16 cellular contexts compared by ENCODE assay signal in genomic region chr2:175152242-175152641, GRCh38. TPM values are rescaled to one million over a fixed set of nuclear protein-coding genes. Genes with fewer than 3 reads are reported as not detected.
A peak's percentile ranks its signal among the peaks of the same experiment; 100 is the strongest.
DNase-seq lines count a peak whose midpoint lies in the region; ATAC-seq and TF ChIP-seq lines count a peak whose summit lies in the region.
"Had no signal": no experiment of that assay in that cellular context is flagged by ENCODE, and none has a peak within 500 bp of the region (broad histone marks: within the 10 kb centered on the region; RNA-seq: fewer than 3 reads in every experiment).

No MANE protein-coding gene starts in this region.

- peak overlapping the region; percentile 25 for H3K27ac Mint-ChIP-seq in activated CD4-positive, alpha-beta T cell treated with anti-CD3 and anti-CD28 coated beads for 36 hours
- peak overlapping the region; percentile 44 to 65 for H3K27ac Mint-ChIP-seq in natural killer cell
- H3K27ac Mint-ChIP-seq: T-helper 17 cell had no signal

- peak; percentile 57 for ATAC-seq in activated CD4-positive, alpha-beta T cell treated with anti-CD3 and anti-CD28 coated beads for 36 hours
- ATAC-seq in GM21737 (IDR thresholded peaks at IDR 0.05; ENCODE audit: unreplicated experiment) (peak; percentile 71), HG03280 (IDR thresholded peaks at IDR 0.05; ENCODE audit: unreplicated experiment) (peak; percentile 86), natural killer cell (peak in 2 of 3 donors; percentile 33 to 47)
- ATAC-seq: T-helper 17 cell had no signal

- TF ChIP-seq CTCF in natural killer cell (IDR thresholded peaks at IDR 0.05): no peak

- no peak overlapping the region for H3K4me3 Mint-ChIP-seq in activated CD4-positive, alpha-beta T cell treated with anti-CD3 and anti-CD28 coated beads for 36 hours
- H3K4me3 Mint-ChIP-seq in natural killer cell: peak overlapping the region; percentile 35
- H3K4me3 Mint-ChIP-seq: T-helper 17 cell had no signal

- no peaks in the 10 kb centered on the region for H3K27me3 Mint-ChIP-seq in activated CD4-positive, alpha-beta T cell treated with anti-CD3 and anti-CD28 coated beads for 36 hours
- H3K27me3 Mint-ChIP-seq in natural killer cell (ENCODE audit: low read depth in 2 of 2): no peaks in the 10 kb centered on the region
- H3K27me3 Mint-ChIP-seq: T-helper 17 cell had no signal

- in situ Hi-C loops in G401 (cut with HindIII; ENCODE audit: low sequenced_read_pairs): no loop called here

- H3K4me1 Mint-ChIP-seq in activated CD4-positive, alpha-beta T cell treated with anti-CD3 and anti-CD28 coated beads for 36 hours: peaks cover 56% of the 10 kb centered on the region
- H3K4me1 Mint-ChIP-seq in natural killer cell: peaks cover 61 to 66% of the 10 kb centered on the region in 2 donors

- H3K9me3 Mint-ChIP-seq in activated CD4-positive, alpha-beta T cell treated with anti-CD3 and anti-CD28 coated beads for 36 hours (ENCODE audit: low read depth): no peaks in the 10 kb centered on the region
- H3K9me3 Mint-ChIP-seq in natural killer cell: no peaks in the 10 kb centered on the region

- intact Hi-C loops in activated CD4-positive, alpha-beta T cell treated with anti-CD3 and anti-CD28 coated beads for 36 hours (cut with DNase I, micrococcal nuclease): no loop called here
- intact Hi-C loops in natural killer cell (cut with micrococcal nuclease): no loop called here

- peaks cover 24% of the 10 kb centered on the region for H3K36me3 Mint-ChIP-seq in activated CD4-positive, alpha-beta T cell treated with anti-CD3 and anti-CD28 coated beads for 36 hours (ENCODE audit: low read depth)
- no peaks in the 10 kb centered on the region for H3K36me3 Mint-ChIP-seq in natural killer cell

- CTCF ChIA-PET in activated CD4-positive, alpha-beta T cell treated with anti-CD3 and anti-CD28 coated beads for 36 hours (lab: Charles Lee): interaction anchor here (0.6 to 1.3 kb wide), 3 partner anchors 10 to 26 kb away, joined by 3 read pairs; no protein-coding TSS in a partner anchor
- CTCF ChIA-PET in HEK293T (lab: Yijun Ruan, JAX): no interaction called here

- POLR2A ChIA-PET in activated CD4-positive, alpha-beta T cell treated with anti-CD3 and anti-CD28 coated beads for 36 hours (lab: Charles Lee): interaction anchor here (0.6 to 0.9 kb wide), 3 partner anchors 10 to 16 kb away, joined by 3 read pairs; partner anchors contain the start of gene ATF2
- POLR2A ChIA-PET in HEK293T (lab: Yijun Ruan, JAX): no interaction called here

- DNase-seq in activated CD4-positive, alpha-beta T cell treated with anti-CD3 and anti-CD28 coated beads for 36 hours: no peak
- DNase-seq in activated CD4-positive, alpha-beta T cell treated with anti-CD3 and anti-CD28 coated beads for 48 hours: no peak
- DNase-seq in natural killer cell (no peak), HEK293T (ENCODE audit: extremely low spot score) (no peak), SKM-1 (lab: John Stamatoyannopoulos, UW; ENCODE audit: unreplicated experiment) (no peak), G401 (ENCODE audit: low spot score) (no peak)
- DNase-seq: 8988T; activated CD8-positive, alpha-beta memory T cell treated with anti-CD3 and anti-CD28 coated beads, Interleukin-2, amount 50 U/mL, for 48 hours; GM23248; Kasumi-1; left ventricle myocardium inferior; NCI-H748 treated with DMSO at 0.1 percent for 48 hours; stimulated activated CD4-positive, alpha-beta T cell treated with anti-CD3 and anti-CD28 coated beads, Interleukin-4, amount 100 ng/mL, for 4 hours; T-helper 17 cell had no signal

TF ChIP-seq in HEK293T, 16 proteins besides CTCF, POLR2A, EP300 and RAD21:
- TF ChIP-seq CTBP1 (IDR thresholded peaks at IDR 0.05; ENCODE audit: borderline replicate concordance): no peak
- TF ChIP-seq FOXM1 (IDR thresholded peaks at IDR 0.05; ENCODE audit: borderline replicate concordance): no peak
- no peak for TF ChIP-seq BHLHE40 (IDR thresholded peaks at IDR 0.05; ENCODE audit: borderline replicate concordance)
- TF ChIP-seq LEF1 (IDR thresholded peaks at IDR 0.05; ENCODE audit: borderline replicate concordance): no peak
- no peak for TF ChIP-seq HDGF (IDR thresholded peaks at IDR 0.05; ENCODE audit: borderline replicate concordance)
- TF ChIP-seq, protein P1, sequence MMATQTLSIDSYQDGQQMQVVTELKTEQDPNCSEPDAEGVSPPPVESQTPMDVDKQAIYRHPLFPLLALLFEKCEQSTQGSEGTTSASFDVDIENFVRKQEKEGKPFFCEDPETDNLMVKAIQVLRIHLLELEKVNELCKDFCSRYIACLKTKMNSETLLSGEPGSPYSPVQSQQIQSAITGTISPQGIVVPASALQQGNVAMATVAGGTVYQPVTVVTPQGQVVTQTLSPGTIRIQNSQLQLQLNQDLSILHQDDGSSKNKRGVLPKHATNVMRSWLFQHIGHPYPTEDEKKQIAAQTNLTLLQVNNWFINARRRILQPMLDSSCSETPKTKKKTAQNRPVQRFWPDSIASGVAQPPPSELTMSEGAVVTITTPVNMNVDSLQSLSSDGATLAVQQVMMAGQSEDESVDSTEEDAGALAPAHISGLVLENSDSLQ (IDR thresholded peaks at IDR 0.05): no peak
- no peak for TF ChIP-seq FOXA1 (IDR thresholded peaks at IDR 0.05)
- no peak for TF ChIP-seq L3MBTL2 (conservative IDR thresholded peaks at IDR 0.05)

RNA-seq across cellular contexts. Expression of gene ATF2, which starts 15.8 kb away (rescaled TPM):
- total RNA-seq in activated CD4-positive, alpha-beta T cell treated with anti-CD3 and anti-CD28 coated beads for 36 hours: 10 to 100 TPM; 52.2 to 67.5 TPM
- total RNA-seq in natural killer cell: 10 to 100 TPM; 66.7 to 76.5 (median 74.4) TPM
- total RNA-seq in G401 (2014; rRNA removed; shearing (Covaris generic)): 27.0 and 31.0 TPM in 2 replicates

RNA-seq across cellular contexts. Expression of gene ATP5MC3, which starts 29.3 kb away (rescaled TPM):
- total RNA-seq in activated CD4-positive, alpha-beta T cell treated with anti-CD3 and anti-CD28 coated beads for 36 hours: 100 to 1,000 TPM; 244 to 386 TPM
- 10 to 100 TPM; 67.1 to 82.2 (median 81.0) TPM for total RNA-seq in natural killer cell
- 213 and 260 TPM in 2 replicates for total RNA-seq in G401 (2014; rRNA removed; shearing (Covaris generic))
